Comparison of ENCODE assay signal across 25 cellular contexts in the genomic region with DNA sequence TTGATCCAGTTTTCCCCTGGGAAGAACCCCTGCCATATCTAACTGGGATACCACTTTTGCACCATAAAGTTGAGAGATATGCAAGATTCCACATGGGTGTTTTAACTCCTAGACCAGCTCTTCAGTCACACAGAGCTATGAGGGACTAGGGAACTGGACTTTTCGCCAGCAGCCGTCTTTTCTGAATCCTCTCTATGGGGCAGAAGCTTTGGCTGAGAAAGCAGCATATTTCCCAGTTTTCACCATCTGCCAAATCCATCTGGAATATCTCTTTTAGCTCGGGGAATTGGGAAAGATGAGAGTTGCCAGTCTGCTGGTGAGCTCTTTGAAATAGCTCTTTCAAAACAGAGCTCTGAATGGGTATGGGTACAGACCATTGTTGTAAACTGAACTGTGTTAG.
"Had no signal": no experiment of that assay in that cellular context is flagged by ENCODE, and none has a peak within 500 bp of the region (broad histone marks: within the 10 kb centered on the region; RNA-seq: fewer than 3 reads in every experiment).

No MANE protein-coding gene starts in this region.

- H3K4me3 ChIP-seq: coronary artery, SK-N-MC had no signal

- ATAC-seq: activated T-helper 17 cell treated with anti-CD3 and anti-CD28 coated beads, Interleukin-2, amount 50 U/mL, for 72 hours; Panc1; Right ventricle myocardium inferior had no signal

- H3K27ac ChIP-seq: SK-N-MC, VCaP had no signal

- DNase-seq: activated CD4-positive, alpha-beta memory T cell treated with anti-CD3 and anti-CD28 coated beads for 36 hours; activated CD4-positive, alpha-beta T cell treated with anti-CD3 and anti-CD28 coated beads, Interleukin-2, amount 10 ng/mL, durations not matched to agents 7 days and 5 days; activated CD4-positive, CD25-positive, alpha-beta regulatory T cell; activated gamma-delta T cell; activated naive CD4-positive, alpha-beta T cell treated with anti-CD3 and anti-CD28 coated beads, Interleukin-2, amount 10 ng/mL, durations not matched to agents 7 days and 5 days; activated naive CD8-positive, alpha-beta T cell treated with anti-CD3 and anti-CD28 coated beads for 36 hours; activated T-cell treated with anti-CD3 and anti-CD28 coated beads for 4 hours; activated T-cell treated with anti-CD3 and anti-CD28 coated beads, Interleukin-2, amount 50 U/mL, for 48 hours; KBM-7; NCI-H1048; NCI-H1417; NCI-H187 treated with DMSO at 0.1 percent for 48 hours; NCI-H2081 treated with DMSO at 0.1 percent for 48 hours; NCI-H226; NCI-H526; NCI-H774; NK-92 treated with Interleukin-12 subunit alpha and Interleukin-12 subunit beta, amount 100 ng/mL, for 24 hours; RPMI8226; T-helper 1 cell had no signal
